In genomic region chr7:143289421-143289820, GRCh38 we compare ENCODE assay signal across 8 cellular contexts. TPM values are rescaled to one million over a fixed set of nuclear protein-coding genes. Genes with fewer than 3 reads are reported as not detected.
A peak's percentile ranks its signal among the peaks of the same experiment; 100 is the strongest.
DNase-seq lines count a peak whose midpoint lies in the region; ATAC-seq and TF ChIP-seq lines count a peak whose summit lies in the region.

No MANE protein-coding gene starts in this region.

- no peaks in the 10 kb centered on the region for H3K27me3 ChIP-seq in CD4-positive, alpha-beta memory T cell (ENCODE audit: insufficient read depth, low read length)
- H3K27me3 ChIP-seq in mammary epithelial cell (ENCODE audit: insufficient read depth, low read length) = no peaks in the 10 kb centered on the region

- H3K27me3 Mint-ChIP-seq in CD4-positive, alpha-beta memory T cell = no peaks in the 10 kb centered on the region
- H3K27me3 Mint-ChIP-seq in natural killer cell treated with Interleukin-12 subunit alpha and Interleukin-12 subunit beta and Interleukin-15 and Interleukin-18, amount 100 ng/mL, for 72 hours = no peaks in the 10 kb centered on the region

- H3K4me3 ChIP-seq in CD4-positive, alpha-beta memory T cell (ENCODE audit: low read length in 2 of 2) = peak overlapping the region; percentile 82 to 92
- H3K4me3 ChIP-seq in mammary epithelial cell (replicated peaks in 1 of 3; ENCODE audit: insufficient read depth in 1 of 3, low read depth in 2 of 3, low read length in 3 of 3) = peak overlapping the region; percentile 64 to 87 (median 78)

- peak overlapping the region; percentile 76 to 98 (median 94) for H3K27ac Mint-ChIP-seq in CD4-positive, alpha-beta memory T cell
- peak overlapping the region; percentile 90 to 93 for H3K27ac Mint-ChIP-seq in natural killer cell treated with Interleukin-12 subunit alpha and Interleukin-12 subunit beta and Interleukin-15 and Interleukin-18, amount 100 ng/mL, for 72 hours

- H3K9ac ChIP-seq in mammary epithelial cell (ENCODE audit: insufficient read depth, low read length) = peak overlapping the region; percentile 82

- H3K36me3 ChIP-seq in CD4-positive, alpha-beta memory T cell (ENCODE audit: insufficient read depth, low read length) = peaks cover 27% of the 10 kb centered on the region
- peaks cover 22% of the 10 kb centered on the region for H3K36me3 ChIP-seq in mammary epithelial cell (ENCODE audit: insufficient read depth, low read length)

- peaks cover 0 to 2% (median 0%) of the 10 kb centered on the region in 8 donors for H3K9me3 Mint-ChIP-seq in CD4-positive, alpha-beta memory T cell
- no peaks in the 10 kb centered on the region for H3K9me3 Mint-ChIP-seq in natural killer cell treated with Interleukin-12 subunit alpha and Interleukin-12 subunit beta and Interleukin-15 and Interleukin-18, amount 100 ng/mL, for 72 hours

- CTCF ChIA-PET in CD4-positive, alpha-beta memory T cell (lab: Charles Lee; ENCODE audit: partially characterized antibody) = interaction anchor here (0.7 to 13.9 kb wide), 6 partner anchors 11 to 120 kb away, joined by 3 to 513 read pairs (median 5); partner anchors contain the start of genes EPHA1 and GSTK1
- CTCF ChIA-PET in mammary epithelial cell (lab: Charles Lee; ENCODE audit: low non-redundant PET) = interaction anchor here (0.6 kb wide), 1 partner anchor 82 kb away, joined by 5 read pairs; no protein-coding TSS in a partner anchor

- H3K9me3 ChIP-seq in CD4-positive, alpha-beta memory T cell (ENCODE audit: control insufficient read depth in 1 of 2, low read length in 2 of 2) = no peaks in the 10 kb centered on the region
- peaks cover 6% of the 10 kb centered on the region for H3K9me3 ChIP-seq in mammary epithelial cell (replicated peaks; ENCODE audit: insufficient read depth, low read length)

- dilution Hi-C loops in mammary epithelial cell (cut with HindIII; ENCODE audit: low sequenced_read_pairs) = no loop called here

- H3K4me3 Mint-ChIP-seq in CD4-positive, alpha-beta memory T cell = peak overlapping the region; percentile 92 to 99 (median 96)
- peak overlapping the region; percentile 91 for H3K4me3 Mint-ChIP-seq in natural killer cell treated with Interleukin-12 subunit alpha and Interleukin-12 subunit beta and Interleukin-15 and Interleukin-18, amount 100 ng/mL, for 72 hours

- POLR2A ChIA-PET in CD4-positive, alpha-beta memory T cell (lab: Charles Lee; ENCODE audit: partially characterized antibody) = interaction anchor here (0.6 to 4.1 kb wide), 12 partner anchors 10 to 95 kb away, joined by 3 to 23 read pairs (median 4); partner anchors contain the start of gene GSTK1

- peaks cover 70% of the 10 kb centered on the region for H3K79me2 ChIP-seq in mammary epithelial cell (ENCODE audit: insufficient read depth, low read length)

- H3K27ac ChIP-seq in CD4-positive, alpha-beta memory T cell (ENCODE audit: low read depth, low read length) = peak overlapping the region; percentile 78
- H3K27ac ChIP-seq in mammary epithelial cell (ENCODE audit: insufficient read depth, low read depth, low read length) = peak overlapping the region; percentile 86

- BruUV-seq in mammary epithelial cell (replicated peaks; lab: Mats Ljungman, UMichigan) = no TSS peak

- intact Hi-C loops in CD4-positive, alpha-beta memory T cell (cut with micrococcal nuclease) = loop anchor here (2.0 kb wide), 3 partner anchors 15 to 91 kb away; partner anchors contain the start of gene ZYX
- intact Hi-C loops in mammary epithelial cell (cut with micrococcal nuclease) = loop anchor here (5.0 kb wide), 1 partner anchor 47 kb away; no protein-coding TSS in a partner anchor

- ATAC-seq in natural killer cell treated with Interleukin-12 subunit alpha and Interleukin-12 subunit beta and Interleukin-15 and Interleukin-18, amount 100 ng/mL, for 72 hours = no peak
- no peak for ATAC-seq in GM19351 (IDR thresholded peaks at IDR 0.05; ENCODE audit: unreplicated experiment)
- ATAC-seq in HG03025 (IDR thresholded peaks at IDR 0.05; ENCODE audit: low FRiP score, unreplicated experiment) = no peak

- peaks cover 33% of the 10 kb centered on the region for H3K4me1 ChIP-seq in CD4-positive, alpha-beta memory T cell (ENCODE audit: insufficient read depth, low read length)
- peaks cover 39% of the 10 kb centered on the region for H3K4me1 ChIP-seq in mammary epithelial cell (ENCODE audit: insufficient read depth, low read length)

- no peak for DNase-seq in CD4-positive, alpha-beta memory T cell
- DNase-seq in LHCN-M2 (ENCODE audit: low read depth) (peak; percentile 26), mammary epithelial cell (no peak), GM03348 (ENCODE audit: low spot score) (no peak), NCI-H1436 (lab: John Stamatoyannopoulos, UW) (no peak)
- no peak for DNase-seq in natural killer cell treated with Interleukin-12 subunit alpha and Interleukin-12 subunit beta and Interleukin-15 and Interleukin-18, amount 100 ng/mL, for 72 hours (ENCODE audit: low spot score)

- H3K4me1 Mint-ChIP-seq in CD4-positive, alpha-beta memory T cell = peaks cover 33 to 73% (median 54%) of the 10 kb centered on the region in 4 donors
- H3K4me1 Mint-ChIP-seq in natural killer cell treated with Interleukin-12 subunit alpha and Interleukin-12 subunit beta and Interleukin-15 and Interleukin-18, amount 100 ng/mL, for 72 hours (ENCODE audit: low read depth in 2 of 2) = peaks cover 33 to 50% of the 10 kb centered on the region in 2 donors

- peak overlapping the region; percentile 78 for H3K4me2 ChIP-seq in mammary epithelial cell (ENCODE audit: insufficient read depth, low read depth, low read length)

- in situ Hi-C loops in mammary epithelial cell (cut with MboI; ENCODE audit: low sequenced_read_pairs in 2 of 2) = no loop called here

- H3K36me3 Mint-ChIP-seq in CD4-positive, alpha-beta memory T cell = peaks cover 24 to 50% of the 10 kb centered on the region in 2 donors
- H3K36me3 Mint-ChIP-seq in natural killer cell treated with Interleukin-12 subunit alpha and Interleukin-12 subunit beta and Interleukin-15 and Interleukin-18, amount 100 ng/mL, for 72 hours = peaks cover 22% of the 10 kb centered on the region

- no peak for TF ChIP-seq CTCF in mammary epithelial cell (conservative IDR thresholded peaks at IDR 0.05 in 1 of 2, IDR thresholded peaks at IDR 0.05 in 1 of 2; ENCODE audit: extremely low read depth in 1 of 2, insufficient read depth in 1 of 2, low read depth in 1 of 2, low read length in 2 of 2)

- H2AFZ ChIP-seq in mammary epithelial cell (ENCODE audit: low read depth, low read length) = peak overlapping the region; percentile 93

- WGBS in mammary epithelial cell (ENCODE audit: low coverage, missing lambda C conversion rate) = 2% methylated on average over 6 of the region's 6 CpGs

- no peaks in the 10 kb centered on the region for H4K20me1 ChIP-seq in mammary epithelial cell (ENCODE audit: insufficient read depth, low read length)

RNA-seq across cellular contexts. Expression of gene CASP2, which starts 1.3 kb away (rescaled TPM):
- total RNA-seq in CD4-positive, alpha-beta memory T cell = 10 to 100 TPM; 94.3 to 96.1 TPM
- polyA plus RNA-seq in CD4-positive, alpha-beta memory T cell = 10 to 100 TPM in 1 of 2 donors, 1 to 10 TPM in 1; 5.3 to 29.2 TPM
- total RNA-seq in LHCN-M2 (2014; rRNA removed) (20.8 and 21.5 TPM in 2 replicates), mammary epithelial cell (10 to 100 TPM; 18.3 to 43.5 TPM)
- 16.1 TPM for polyA plus RNA-seq in LHCN-M2 (2012)
- polyA plus RNA-seq in mammary epithelial cell = 24.6 TPM
- polyA minus RNA-seq in mammary epithelial cell = 77.0 TPM
- 10 to 100 TPM; 67.8 to 94.2 TPM for total RNA-seq in natural killer cell treated with Interleukin-12 subunit alpha and Interleukin-12 subunit beta and Interleukin-15 and Interleukin-18, amount 100 ng/mL, for 72 hours

RNA-seq across cellular contexts. Expression of gene TMEM139, which starts 4.7 kb away (rescaled TPM):
- 1 to 10 TPM in 1 of 2 experiments, under 1 TPM in 1; 0.61 to 1.8 TPM for total RNA-seq in CD4-positive, alpha-beta memory T cell
- 1 to 10 TPM; 1.0 to 2.1 TPM for polyA plus RNA-seq in CD4-positive, alpha-beta memory T cell
- not detected in 2 replicates for total RNA-seq in LHCN-M2 (2014; rRNA removed)
- polyA plus RNA-seq in LHCN-M2 (2012) = 0.22 TPM
- 10 to 100 TPM; 17.9 to 38.8 TPM for total RNA-seq in mammary epithelial cell
- polyA plus RNA-seq in mammary epithelial cell = 24.8 TPM
- polyA minus RNA-seq in mammary epithelial cell = 9.4 TPM
- not detected for total RNA-seq in natural killer cell treated with Interleukin-12 subunit alpha and Interleukin-12 subunit beta and Interleukin-15 and Interleukin-18, amount 100 ng/mL, for 72 hours

RNA-seq across cellular contexts. Expression of gene GSTK1, which starts 26.2 kb away (rescaled TPM):
- 100 to 1,000 TPM; 469 to 482 TPM for total RNA-seq in CD4-positive, alpha-beta memory T cell
- polyA plus RNA-seq in CD4-positive, alpha-beta memory T cell = 100 to 1,000 TPM; 692 to 748 TPM
- total RNA-seq in LHCN-M2 (2014; rRNA removed) (233 and 262 TPM in 2 replicates), mammary epithelial cell (100 to 1,000 TPM; 111 to 118 TPM)
- polyA plus RNA-seq in LHCN-M2 (2012) = 229 TPM
- polyA plus RNA-seq in mammary epithelial cell = 155 TPM
- polyA minus RNA-seq in mammary epithelial cell = 123 TPM
- total RNA-seq in natural killer cell treated with Interleukin-12 subunit alpha and Interleukin-12 subunit beta and Interleukin-15 and Interleukin-18, amount 100 ng/mL, for 72 hours = 100 to 1,000 TPM; 133 to 233 TPM

RNA-seq across cellular contexts. Expression of gene CLCN1, which starts 26.5 kb away (rescaled TPM):
- total RNA-seq in CD4-positive, alpha-beta memory T cell = not detected
- under 1 TPM in 1 of 2 donors, not detected in 1; 0.06 TPM for polyA plus RNA-seq in CD4-positive, alpha-beta memory T cell
- total RNA-seq in LHCN-M2 (2014; rRNA removed) = not detected in 2 replicates
- not detected for polyA plus RNA-seq in LHCN-M2 (2012)
- total RNA-seq in mammary epithelial cell = under 1 TPM in 1 of 2 donors, not detected in 1; under 0.01 TPM
- polyA plus RNA-seq in mammary epithelial cell = 0.09 TPM
- polyA minus RNA-seq in mammary epithelial cell = not detected
- total RNA-seq in natural killer cell treated with Interleukin-12 subunit alpha and Interleukin-12 subunit beta and Interleukin-15 and Interleukin-18, amount 100 ng/mL, for 72 hours = under 1 TPM in 1 of 2 donors, not detected in 1; 0.10 TPM

Comparison
In these comparisons a context has a peak if more than half of its experiments do, and no peak if none do; other contexts are left out.
1. RNA of gene TMEM139, which starts 4.7 kb away (total RNA-seq): 17.9 to 38.8 TPM in mammary epithelial cell; 0.61 to 1.8 TPM in CD4-positive, alpha-beta memory T cell, not detected in LHCN-M2 and not detected in natural killer cell treated with Interleukin-12 subunit alpha and Interleukin-12 subunit beta and Interleukin-15 and Interleukin-18, amount 100 ng/mL, for 72 hours; every median in the first group is over 4 times any median in the second.